24 cellular contexts compared by ENCODE assay signal in the genomic region with DNA sequence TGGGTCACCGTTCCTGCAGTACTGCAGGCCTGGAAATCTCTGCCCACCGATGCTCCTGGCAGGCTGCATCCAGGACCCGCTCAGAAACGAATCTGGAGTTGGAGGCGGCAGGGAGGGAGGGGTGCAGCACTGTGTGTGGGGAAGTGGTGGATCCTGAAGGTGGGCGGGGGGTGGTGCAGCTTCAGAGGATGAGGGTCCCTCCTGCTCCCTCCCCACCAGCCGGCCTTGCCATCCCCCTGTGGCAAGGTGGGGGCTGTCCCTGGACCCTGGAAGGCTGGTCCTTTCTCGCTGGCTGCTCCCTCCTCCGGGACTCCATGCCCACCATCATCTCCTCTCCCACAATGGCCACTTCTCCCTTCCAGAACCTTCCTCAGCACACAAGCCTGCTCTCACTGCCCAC.
"Had no signal": no experiment of that assay in that cellular context is flagged by ENCODE, and none has a peak within 500 bp of the region (broad histone marks: within the 10 kb centered on the region; RNA-seq: fewer than 3 reads in every experiment).

No MANE protein-coding gene starts in this region.

- H3K27me3 ChIP-seq: brain microvascular endothelial cell, cardiac muscle cell had no signal

- H3K36me3 ChIP-seq: brain microvascular endothelial cell, cardiac muscle cell had no signal

- H3K4me3 ChIP-seq: cardiac muscle cell had no signal

- DNase-seq: activated B cell treated with CpG ODN at 0.5 μM for 24 hours; activated CD4-positive, alpha-beta T cell treated with anti-CD3 and anti-CD28 coated beads for 1 hour; activated CD4-positive, alpha-beta T cell treated with anti-CD3 and anti-CD28 coated beads, Interleukin-2, amount 10 ng/mL, durations not matched to agents 24 days and 14 days; activated CD4-positive, alpha-beta T cell treated with anti-CD3 and anti-CD28 coated beads, Interleukin-2, amount 50 U/mL, for 48 hours; activated CD8-positive, alpha-beta memory T cell treated with anti-CD3 and anti-CD28 coated beads for 24 hours; activated effector memory CD4-positive, alpha-beta T cell treated with anti-CD3 and anti-CD28 coated beads, Interleukin-2, amount 50 U/mL, for 16 hours; activated naive CD4-positive, alpha-beta T cell treated with Interleukin-2 at 50 U/mL for 16 hours; activated naive CD8-positive, alpha-beta T cell treated with anti-CD3 and anti-CD28 coated beads, Interleukin-2, amount 50 U/mL, for 24 hours; activated T-cell treated with anti-CD3 and anti-CD28 coated beads, Interleukin-2, amount 50 U/mL, for 4 hours; amniotic stem cell; brain microvascular endothelial cell; KBM-7; NCI-H1048; NCI-H187 treated with DMSO at 0.1 percent for 48 hours; NCI-H2081 treated with DMSO at 0.1 percent for 48 hours; NCI-H2227 treated with DMSO at 0.1 percent for 48 hours; NCI-H446 treated with DMSO at 0.1 percent for 48 hours; NCI-H524 treated with DMSO at 0.1 percent for 48 hours; NCI-H748 treated with DMSO at 0.1 percent for 48 hours; PC-3; SHP77 treated with DMSO at 0.1 percent for 48 hours had no signal

- H3K27ac ChIP-seq: brain microvascular endothelial cell, cardiac muscle cell had no signal

- H3K4me3 Mint-ChIP-seq: activated B cell treated with CpG ODN at 0.5 μM for 24 hours; activated CD4-positive, alpha-beta T cell treated with anti-CD3 and anti-CD28 coated beads, Interleukin-2, amount 10 ng/mL, durations not matched to agents 24 days and 14 days; activated naive CD8-positive, alpha-beta T cell treated with anti-CD3 and anti-CD28 coated beads, Interleukin-2, amount 50 U/mL, for 24 hours; activated T-cell treated with anti-CD3 and anti-CD28 coated beads, Interleukin-2, amount 50 U/mL, for 4 hours; T-helper 1 cell treated with Interleukin-12 subunit alpha and Interleukin-12 subunit beta and Interleukin-4 antibody, amounts not matched to agents 30 μg/mL and 1 μg/mL, for 36 hours had no signal

- H3K9me3 Mint-ChIP-seq: activated B cell treated with CpG ODN at 0.5 μM for 24 hours; activated CD4-positive, alpha-beta T cell treated with anti-CD3 and anti-CD28 coated beads, Interleukin-2, amount 10 ng/mL, durations not matched to agents 24 days and 14 days; activated naive CD4-positive, alpha-beta T cell treated with anti-CD3 and anti-CD28 coated beads, Interleukin-2, amount 50 U/mL, for 72 hours; activated naive CD8-positive, alpha-beta T cell treated with anti-CD3 and anti-CD28 coated beads, Interleukin-2, amount 50 U/mL, for 24 hours; activated T-cell treated with anti-CD3 and anti-CD28 coated beads, Interleukin-2, amount 50 U/mL, for 4 hours had no signal

- H3K27me3 Mint-ChIP-seq: activated CD4-positive, alpha-beta T cell treated with anti-CD3 and anti-CD28 coated beads, Interleukin-2, amount 10 ng/mL, durations not matched to agents 24 days and 14 days; activated naive CD8-positive, alpha-beta T cell treated with anti-CD3 and anti-CD28 coated beads, Interleukin-2, amount 50 U/mL, for 24 hours had no signal

- H3K36me3 Mint-ChIP-seq: activated naive CD4-positive, alpha-beta T cell treated with anti-CD3 and anti-CD28 coated beads, Interleukin-2, amount 50 U/mL, for 72 hours had no signal

- H3K4me1 Mint-ChIP-seq: activated B cell treated with CpG ODN at 0.5 μM for 24 hours; activated CD4-positive, alpha-beta T cell treated with anti-CD3 and anti-CD28 coated beads, Interleukin-2, amount 10 ng/mL, durations not matched to agents 24 days and 14 days; activated naive CD8-positive, alpha-beta T cell treated with anti-CD3 and anti-CD28 coated beads, Interleukin-2, amount 50 U/mL, for 24 hours had no signal

- H3K27ac Mint-ChIP-seq: activated B cell treated with CpG ODN at 0.5 μM for 24 hours; activated CD4-positive, alpha-beta T cell treated with anti-CD3 and anti-CD28 coated beads, Interleukin-2, amount 10 ng/mL, durations not matched to agents 24 days and 14 days; activated naive CD8-positive, alpha-beta T cell treated with anti-CD3 and anti-CD28 coated beads, Interleukin-2, amount 50 U/mL, for 24 hours; T-helper 1 cell treated with Interleukin-12 subunit alpha and Interleukin-12 subunit beta and Interleukin-4 antibody, amounts not matched to agents 30 μg/mL and 1 μg/mL, for 36 hours had no signal
